8 cellular contexts compared by ENCODE assay signal in genomic region chr2:60806988-60807681, GRCh38. TPM values are rescaled to one million over a fixed set of nuclear protein-coding genes. Genes with fewer than 3 reads are reported as not detected.
DNase-seq lines count a peak whose midpoint lies in the region; ATAC-seq and TF ChIP-seq lines count a peak whose summit lies in the region.

No MANE protein-coding gene starts in this region.

- H3K9me2 ChIP-seq in OCI-LY7 (ENCODE audit: insufficient read depth, low read length) = no peaks in the 10 kb centered on the region
- H3K9me2 ChIP-seq in hepatocyte (replicated peaks; ENCODE audit: insufficient read depth) = no peaks in the 10 kb centered on the region

- CTCF ChIA-PET in CD4-positive, alpha-beta memory T cell (lab: Charles Lee; ENCODE audit: partially characterized antibody) = interaction anchor here (0.9 to 4.8 kb wide), 7 partner anchors 11 to 191 kb away, joined by 3 to 91 read pairs (median 4); partner anchors contain the start of gene REL
- CTCF ChIA-PET in OCI-LY7 (lab: Charles Lee; ENCODE audit: unreplicated experiment) = interaction anchor here (1.1 kb wide), 1 partner anchor 11 kb away, joined by 3 read pairs; no protein-coding TSS in a partner anchor

- ATAC-seq in GM19372 (IDR thresholded peaks at IDR 0.05; ENCODE audit: low read depth, unreplicated experiment) = peak; percentile 72
- peak; percentile 53 for ATAC-seq in HG03280 (IDR thresholded peaks at IDR 0.05; ENCODE audit: unreplicated experiment)

- H3K4me1 ChIP-seq in CD4-positive, alpha-beta memory T cell (ENCODE audit: insufficient read depth, low read length) = peaks cover 49% of the 10 kb centered on the region
- H3K4me1 ChIP-seq in OCI-LY7 (ENCODE audit: insufficient read depth, low read length, poor library complexity, severe bottlenecking) (peaks cover 53% of the 10 kb centered on the region), neuron (ENCODE audit: insufficient read depth, low read length) (peaks cover 6% of the 10 kb centered on the region), hepatocyte (ENCODE audit: insufficient read depth) (no peaks in the 10 kb centered on the region)

- peaks cover 0 to 8% of the 10 kb centered on the region in 2 donors for H3K36me3 Mint-ChIP-seq in CD4-positive, alpha-beta memory T cell

- no peaks in the 10 kb centered on the region for H3K27me3 Mint-ChIP-seq in CD4-positive, alpha-beta memory T cell

- peak overlapping the region; percentile 51 for H3K27ac ChIP-seq in CD4-positive, alpha-beta memory T cell (ENCODE audit: low read depth, low read length)
- H3K27ac ChIP-seq in OCI-LY7 (ENCODE audit: low read depth, low read length, poor library complexity, severe bottlenecking) (peak overlapping the region; percentile 56), hepatocyte (no peak overlapping the region)

- H3K27ac Mint-ChIP-seq in CD4-positive, alpha-beta memory T cell = peak overlapping the region; percentile 86 to 97 (median 93)

- peak; percentile 37 to 74 (median 41) for DNase-seq in CD4-positive, alpha-beta memory T cell
- peak; percentile 65 for DNase-seq in OCI-LY7 (ENCODE audit: low spot score)
- DNase-seq in amniotic epithelial cell (ENCODE audit: low read depth) = peak; percentile 81
- no peak for DNase-seq in C1 segment of cervical spinal cord (lab: John Stamatoyannopoulos, UW)
- no peak for DNase-seq in hepatocyte (ENCODE audit: low spot score)

- peaks cover 0 to 2% (median 0%) of the 10 kb centered on the region in 8 donors for H3K9me3 Mint-ChIP-seq in CD4-positive, alpha-beta memory T cell

- no TSS peak for BruUV-seq in OCI-LY7 (replicated peaks; lab: Mats Ljungman, UMichigan)

- H3K4me1 Mint-ChIP-seq in CD4-positive, alpha-beta memory T cell = peaks cover 30 to 60% (median 48%) of the 10 kb centered on the region in 4 donors

- POLR2A ChIA-PET in CD4-positive, alpha-beta memory T cell (lab: Charles Lee; ENCODE audit: partially characterized antibody) = interaction anchor here (1.0 to 5.9 kb wide), 3 partner anchors 12 to 84 kb away, joined by 3 to 42 read pairs (median 38); partner anchors contain the start of gene REL
- POLR2A ChIA-PET in OCI-LY7 (lab: Charles Lee) = interaction anchor here (1.2 to 2.8 kb wide), 6 partner anchors 11 to 75 kb away, joined by 4 to 12 read pairs (median 8); partner anchors contain the start of gene REL

- whole genome bisulfite sequencing in hepatocyte (ENCODE audit: low lambda C conversion rate, missing lambda C conversion rate) = 58% methylated on average over 6 of the region's 6 CpGs

- peak overlapping the region in 7 of 8 donors; percentile 29 to 75 (median 69) for H3K4me3 Mint-ChIP-seq in CD4-positive, alpha-beta memory T cell

- H3K27me3 ChIP-seq in CD4-positive, alpha-beta memory T cell (ENCODE audit: insufficient read depth, low read length) = no peaks in the 10 kb centered on the region
- H3K27me3 ChIP-seq in neuron (ENCODE audit: insufficient read depth, low read length) (no peaks in the 10 kb centered on the region), hepatocyte (no peaks in the 10 kb centered on the region)

- H3K4me2 ChIP-seq in OCI-LY7 (ENCODE audit: low read length) (peak overlapping the region; percentile 57), hepatocyte (no peak overlapping the region)

- H3K9me3 ChIP-seq in CD4-positive, alpha-beta memory T cell (ENCODE audit: control insufficient read depth in 1 of 2, low read length in 2 of 2) = no peaks in the 10 kb centered on the region
- H3K9me3 ChIP-seq in OCI-LY7 (ENCODE audit: low read length) (no peaks in the 10 kb centered on the region), neuron (ENCODE audit: low read length) (no peaks in the 10 kb centered on the region), hepatocyte (ENCODE audit: low read depth) (no peaks in the 10 kb centered on the region)

- intact Hi-C loops in CD4-positive, alpha-beta memory T cell (cut with micrococcal nuclease) = loop anchor here (1.0 to 5.0 kb wide), 3 partner anchors 12 to 340 kb away; no protein-coding TSS in a partner anchor
- intact Hi-C loops in OCI-LY7 (cut with micrococcal nuclease; ENCODE audit: unreplicated experiment) = loop anchor here (2.0 kb wide), 1 partner anchor 76 kb away; no protein-coding TSS in a partner anchor

- no peak for TF ChIP-seq CTCF in OCI-LY7 (conservative IDR thresholded peaks at IDR 0.05; ENCODE audit: low read length)
- TF ChIP-seq CTCF in hepatocyte (IDR thresholded peaks at IDR 0.05; ENCODE audit: poor library complexity) = no peak

- H2AFZ ChIP-seq in OCI-LY7 (ENCODE audit: low read length) (peak overlapping the region; percentile 96), neuron (ENCODE audit: low read depth, low read length) (peak overlapping the region; percentile 64), hepatocyte (no peak overlapping the region)

- no peaks in the 10 kb centered on the region for H3K36me3 ChIP-seq in CD4-positive, alpha-beta memory T cell (ENCODE audit: insufficient read depth, low read length)
- H3K36me3 ChIP-seq in OCI-LY7 (ENCODE audit: insufficient read depth, low read length) (0 out of 2 replicates have a peak, but pooled peaks cover 3% of the 10 kb centered on the region), neuron (ENCODE audit: insufficient read depth, low read length) (peaks cover 4% of the 10 kb centered on the region), hepatocyte (replicated peaks; ENCODE audit: insufficient read depth, low read depth) (no peaks in the 10 kb centered on the region)

- H4K20me1 ChIP-seq in OCI-LY7 (ENCODE audit: insufficient read depth, low read length) = no peaks in the 10 kb centered on the region
- no peaks in the 10 kb centered on the region for H4K20me1 ChIP-seq in hepatocyte (ENCODE audit: insufficient read depth, poor library complexity, severe bottlenecking)

- H3K4me3 ChIP-seq in CD4-positive, alpha-beta memory T cell (ENCODE audit: low read length in 2 of 2) = no peak overlapping the region
- peak overlapping the region; percentile 3 for H3K4me3 ChIP-seq in OCI-LY7 (ENCODE audit: low read depth, low read length, poor library complexity, severe bottlenecking)
- H3K4me3 ChIP-seq in neuron (ENCODE audit: low read length) = peak overlapping the region; percentile 10
- no peak overlapping the region for H3K4me3 ChIP-seq in hepatocyte

- H3K79me2 ChIP-seq in OCI-LY7 (ENCODE audit: insufficient read depth, low read depth, low read length) (no peaks in the 10 kb centered on the region), hepatocyte (no peaks in the 10 kb centered on the region)

RNA-seq across cellular contexts. Expression of gene PAPOLG, which starts 51.1 kb away (rescaled TPM):
- total RNA-seq in CD4-positive, alpha-beta memory T cell = 10 to 100 TPM; 40.1 to 40.3 TPM
- 10 to 100 TPM in 1 of 2 donors, 1 to 10 TPM in 1; 9.4 to 17.6 TPM for polyA plus RNA-seq in CD4-positive, alpha-beta memory T cell
- total RNA-seq in OCI-LY7 (2014; rRNA removed; shearing (Covaris generic)) = 9.6 and 15.0 TPM in 2 replicates
- total RNA-seq in OCI-LY7 (2022) (14.6 and 21.9 TPM in 2 replicates), hepatocyte (13.5 and 14.4 TPM in 2 replicates)
- 3.4 and 6.6 TPM in 2 replicates for polyA plus RNA-seq in hepatocyte

Comparison
In these comparisons a context has a peak if more than half of its experiments do, and no peak if none do; other contexts are left out.
1. DNase-seq: peak in CD4-positive, alpha-beta memory T cell (5 of 5), OCI-LY7 (single experiment) and amniotic epithelial cell (single experiment); none in C1 segment of cervical spinal cord (0 of 14) and hepatocyte (single experiment).
2. H3K4me3 ChIP-seq: peak in OCI-LY7 (single experiment) and neuron (single experiment); none in CD4-positive, alpha-beta memory T cell (0 of 2) and hepatocyte (single experiment).